In the genomic region with DNA sequence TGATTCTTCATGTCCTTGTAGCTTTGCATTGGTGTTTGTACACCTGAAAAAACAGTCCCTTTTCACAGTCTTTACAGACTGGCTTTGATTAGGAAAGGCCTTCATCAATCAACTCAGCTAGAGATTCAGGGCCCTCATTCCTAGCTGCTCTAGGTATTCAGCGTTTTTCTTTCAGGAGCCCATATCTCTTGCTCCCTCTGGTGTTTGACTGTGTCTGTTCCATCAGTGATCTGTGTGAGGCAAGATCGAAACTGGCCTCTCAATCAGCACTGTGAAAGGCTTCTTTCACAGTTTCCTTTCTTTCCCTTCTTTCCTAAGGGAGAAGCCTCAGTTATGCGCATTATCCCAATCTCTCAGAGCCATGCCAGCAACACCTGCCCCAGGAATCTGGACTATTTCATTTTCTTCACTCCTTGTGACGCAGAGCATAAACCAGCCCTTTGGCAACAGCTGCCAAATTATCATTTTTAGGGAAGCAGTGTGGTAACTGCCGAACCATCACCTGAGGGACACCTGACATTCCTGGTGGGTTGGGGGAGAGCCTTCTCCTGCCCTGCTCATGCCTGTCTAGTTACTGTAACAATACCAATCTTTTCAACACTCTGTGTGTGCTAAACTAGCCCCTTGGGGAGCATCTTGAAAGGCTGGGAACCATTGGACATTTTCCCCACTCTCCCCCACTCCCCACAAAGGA, we compare ENCODE assay signal across 8 cellular contexts.
A peak's percentile ranks its signal among the peaks of the same experiment; 100 is the strongest.
DNase-seq lines count a peak whose midpoint lies in the region; ATAC-seq and TF ChIP-seq lines count a peak whose summit lies in the region.

No MANE protein-coding gene starts in this region.

- peak; percentile 66 for TF ChIP-seq CTCF in PC-9 (conservative IDR thresholded peaks at IDR 0.05)
- peak; percentile 55 for TF ChIP-seq CTCF in hepatocyte (IDR thresholded peaks at IDR 0.05; ENCODE audit: poor library complexity)

- H3K9me3 ChIP-seq in PC-9 (ENCODE audit: insufficient read depth, low read depth), result 0 out of 2 replicates have a peak, but pooled peaks cover 5% of the 10 kb centered on the region
- no peaks in the 10 kb centered on the region for H3K9me3 ChIP-seq in hepatocyte (ENCODE audit: low read depth)

- H4K20me1 ChIP-seq in PC-9 (ENCODE audit: insufficient read depth) (no peaks in the 10 kb centered on the region), hepatocyte (ENCODE audit: insufficient read depth, poor library complexity, severe bottlenecking) (no peaks in the 10 kb centered on the region)

- no peaks in the 10 kb centered on the region for H3K4me1 ChIP-seq in PC-9 (replicated peaks; ENCODE audit: insufficient read depth)
- H3K4me1 ChIP-seq in hepatocyte (ENCODE audit: insufficient read depth), result no peaks in the 10 kb centered on the region

- no TSS peak for BruUV-seq in PC-9 (replicated peaks; lab: Mats Ljungman, UMichigan)

- no peaks in the 10 kb centered on the region for H3K9me3 Mint-ChIP-seq in activated naive CD8-positive, alpha-beta T cell treated with anti-CD3 and anti-CD28 coated beads, Interleukin-2, amount 10 ng/mL, durations not matched to agents 7 days and 5 days

- CTCF ChIA-PET in PC-9 (lab: Charles Lee), result interaction anchor here (0.5 to 2.1 kb wide), 11 partner anchors 16 to 1138 kb away, joined by 3 to 27 read pairs (median 4); a partner anchor contains a TSS

- H3K27me3 ChIP-seq in PC-9 (ENCODE audit: insufficient read depth, low read depth) (no peaks in the 10 kb centered on the region), hepatocyte (no peaks in the 10 kb centered on the region)

- H3K27ac ChIP-seq in PC-9 (peak overlapping the region; percentile 2), hepatocyte (no peak overlapping the region)

- H3K4me2 ChIP-seq in PC-9 (no peak overlapping the region), hepatocyte (no peak overlapping the region)

- intact Hi-C loops in PC-9 (cut with micrococcal nuclease; ENCODE audit: unreplicated experiment), result loop anchor here (1.0 to 10.0 kb wide), 5 partner anchors 38 to 558 kb away; no protein-coding TSS in a partner anchor

- peak overlapping the region; percentile 16; the same call in 1 of the 2 replicates for H2AFZ ChIP-seq in PC-9
- H2AFZ ChIP-seq in hepatocyte, result no peak overlapping the region

- no peaks in the 10 kb centered on the region for H3K27me3 Mint-ChIP-seq in activated naive CD8-positive, alpha-beta T cell treated with anti-CD3 and anti-CD28 coated beads, Interleukin-2, amount 10 ng/mL, durations not matched to agents 7 days and 5 days

- peak overlapping the region; percentile 33 for H3K4me3 Mint-ChIP-seq in activated naive CD8-positive, alpha-beta T cell treated with anti-CD3 and anti-CD28 coated beads, Interleukin-2, amount 10 ng/mL, durations not matched to agents 7 days and 5 days

- H3K36me3 ChIP-seq in PC-9 (ENCODE audit: low read depth) (no peaks in the 10 kb centered on the region), hepatocyte (replicated peaks; ENCODE audit: insufficient read depth, low read depth) (no peaks in the 10 kb centered on the region)

- peak overlapping the region; percentile 28 for H3K27ac Mint-ChIP-seq in activated naive CD8-positive, alpha-beta T cell treated with anti-CD3 and anti-CD28 coated beads, Interleukin-2, amount 10 ng/mL, durations not matched to agents 7 days and 5 days

- ATAC-seq in GM21367 (IDR thresholded peaks at IDR 0.05; ENCODE audit: unreplicated experiment), result peak; percentile 70
- peak; percentile 94 for ATAC-seq in activated naive CD8-positive, alpha-beta T cell treated with anti-CD3 and anti-CD28 coated beads, Interleukin-2, amount 10 ng/mL, durations not matched to agents 7 days and 5 days (ENCODE audit: low read depth)

- H3K9me2 ChIP-seq in PC-9 (ENCODE audit: insufficient read depth) (no peaks in the 10 kb centered on the region), hepatocyte (replicated peaks; ENCODE audit: insufficient read depth) (no peaks in the 10 kb centered on the region)

- no peaks in the 10 kb centered on the region for H3K36me3 Mint-ChIP-seq in activated naive CD8-positive, alpha-beta T cell treated with anti-CD3 and anti-CD28 coated beads, Interleukin-2, amount 10 ng/mL, durations not matched to agents 7 days and 5 days

- H3K4me3 ChIP-seq in PC-9 (no peak overlapping the region), hepatocyte (no peak overlapping the region)

- peaks cover 15% of the 10 kb centered on the region for H3K4me1 Mint-ChIP-seq in activated naive CD8-positive, alpha-beta T cell treated with anti-CD3 and anti-CD28 coated beads, Interleukin-2, amount 10 ng/mL, durations not matched to agents 7 days and 5 days

- DNase-seq in Daoy (ENCODE audit: low read depth) (peak; percentile 75), HK-2 (ENCODE audit: unreplicated experiment) (peak; percentile 33), PC-9 (peak; percentile 33 to 58), hepatocyte (ENCODE audit: low spot score) (peak; percentile 59), occipital lobe (lab: John Stamatoyannopoulos, UW) (no peak)
- no peak for DNase-seq in activated naive CD8-positive, alpha-beta T cell treated with anti-CD3 and anti-CD28 coated beads, Interleukin-2, amount 10 ng/mL, durations not matched to agents 7 days and 5 days
- DNase-seq in stimulated activated CD4-positive, alpha-beta T cell treated with anti-CD3 and anti-CD28 coated beads, Interleukin-1b, Interleukin-23, amount 100 ng/mL, for 48 hours, result peak; percentile 50

- POLR2A ChIA-PET in PC-9 (lab: Charles Lee; ENCODE audit: unreplicated experiment), result interaction anchor here (0.5 to 1.0 kb wide), 7 partner anchors 18 to 560 kb away, joined by 3 to 13 read pairs (median 8); a partner anchor contains a TSS
- POLR2A ChIA-PET in activated naive CD8-positive, alpha-beta T cell treated with anti-CD3 and anti-CD28 coated beads, Interleukin-2, amount 10 ng/mL, durations not matched to agents 7 days and 5 days (lab: Charles Lee), result interaction anchor here (0.9 to 2.0 kb wide), 2 partner anchors 48 to 77 kb away, joined by 4 to 15 read pairs; a partner anchor contains a TSS

- 57% methylated on average over 5 of the region's 5 CpGs for WGBS in hepatocyte (ENCODE audit: low lambda C conversion rate, missing lambda C conversion rate)

- H3K79me2 ChIP-seq in PC-9 (ENCODE audit: low read depth) (no peaks in the 10 kb centered on the region), hepatocyte (no peaks in the 10 kb centered on the region)

- H3F3A ChIP-seq in PC-9 (ENCODE audit: insufficient read depth, low read depth), result no peaks in the 10 kb centered on the region

Comparison
In these comparisons a context has a peak if more than half of its experiments do, and no peak if none do; other contexts are left out.
1. DNase-seq: peak in Daoy (single experiment), HK-2 (single experiment), PC-9 (2 of 2), hepatocyte (single experiment) and stimulated activated CD4-positive, alpha-beta T cell treated with anti-CD3 and anti-CD28 coated beads, Interleukin-1b, Interleukin-23, amount 100 ng/mL, for 48 hours (single experiment); none in activated naive CD8-positive, alpha-beta T cell treated with anti-CD3 and anti-CD28 coated beads, Interleukin-2, amount 10 ng/mL, durations not matched to agents 7 days and 5 days (single experiment) and occipital lobe (single experiment).